ENCODE assay signal across 8 cellular contexts in the genomic region with DNA sequence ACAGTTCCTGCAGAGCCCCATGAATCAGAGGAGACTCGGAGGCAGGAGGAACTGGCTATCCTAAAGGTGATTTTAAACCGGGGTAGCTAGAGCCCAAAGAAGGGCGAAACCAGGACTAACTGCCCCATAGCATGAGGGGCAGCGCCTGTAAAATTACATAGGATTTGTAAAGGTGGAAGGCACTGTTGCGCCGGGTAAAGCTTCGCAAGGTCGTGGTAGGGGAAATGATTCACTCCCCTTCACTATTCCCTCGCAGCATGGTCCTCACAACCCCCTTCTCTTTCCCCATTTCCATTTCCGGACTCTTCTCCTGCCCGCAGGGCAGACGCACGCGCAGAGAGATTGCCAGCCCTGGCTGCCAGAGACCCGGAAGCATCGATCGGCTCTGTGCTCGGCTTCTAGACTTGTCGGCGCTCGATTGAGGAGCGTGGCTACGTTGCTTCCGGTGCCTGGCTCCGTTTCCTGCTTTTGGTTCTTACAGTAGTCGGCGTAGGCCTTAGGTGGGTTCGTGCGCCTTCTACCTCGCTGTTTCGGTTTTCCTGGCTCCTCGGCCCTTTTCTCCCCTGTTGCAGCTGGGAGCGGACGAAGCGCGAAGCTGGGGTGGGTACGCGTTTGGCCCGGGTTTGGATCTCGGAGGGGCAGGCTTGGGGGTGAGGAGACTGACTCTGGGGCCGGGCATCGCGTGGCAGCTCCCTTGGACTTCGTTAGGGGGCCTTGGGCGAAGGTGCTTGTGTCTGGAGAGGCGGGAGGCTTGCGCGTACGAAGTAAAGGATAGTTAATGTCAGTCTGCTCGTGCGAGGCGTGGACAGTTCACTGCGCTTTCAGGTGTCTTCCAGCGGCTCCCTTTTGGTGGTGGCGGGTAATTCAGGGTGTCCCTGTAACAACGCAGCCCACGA. TPM values are rescaled to one million over a fixed set of nuclear protein-coding genes. Genes with fewer than 3 reads are reported as not detected.
DNase-seq lines count a peak whose midpoint lies in the region; ATAC-seq, FAIRE-seq and TF ChIP-seq lines count a peak whose summit lies in the region.

Gene SNRPB2 (plus strand): TSS at position 462 of the 896 bp plus-strand sequence. CDS start 1,677 bp downstream, outside the sequence.

- FAIRE-seq in pancreas (lab: Jason Lieb, UNC), result peak; percentile 37

- H3K9ac ChIP-seq in SU-DHL-6 (ENCODE audit: low read length), result peak within 1 kb of the TSS; percentile 94

- peak within 1 kb of the TSS; percentile 87 for H3K4me2 ChIP-seq in SU-DHL-6 (ENCODE audit: low read depth, low read length, poor library complexity, severe bottlenecking)

- H3K9me3 ChIP-seq in SU-DHL-6 (ENCODE audit: insufficient read depth, low read length) (peaks cover 11% of the 10 kb centered on the region; the same call in 1 of the 2 replicates), pancreas (no peaks in the 10 kb centered on the region), tibial artery (no peaks in the 10 kb centered on the region)

- peak within 1 kb of the TSS; percentile 90 for H3K4me3 ChIP-seq in GM12864 (ENCODE audit: low read depth, low read length)
- peak within 1 kb of the TSS; percentile 99 for H3K4me3 ChIP-seq in SU-DHL-6 (ENCODE audit: insufficient read depth, low read length, poor library complexity, severe bottlenecking)
- peak within 1 kb of the TSS; percentile 37 to 95 (median 89) for H3K4me3 ChIP-seq in pancreas
- H3K4me3 ChIP-seq in tibial artery, result peak within 1 kb of the TSS; percentile 84 to 99

- no peaks in the 10 kb centered on the region for H3K27me3 ChIP-seq in SU-DHL-6 (ENCODE audit: low read length)
- peaks cover 0 to 25% (median 4%) of the 10 kb centered on the region in 4 donors for H3K27me3 ChIP-seq in pancreas
- H3K27me3 ChIP-seq in tibial artery, result peaks cover 0 to under 1% of the 10 kb centered on the region in 2 donors

- DNase-seq in GM12864 (ENCODE audit: low read depth) (peak; percentile 93), NCI-H128 (lab: John Stamatoyannopoulos, UW; ENCODE audit: unreplicated experiment) (peak; percentile 86), Right ventricle myocardium superior (peak; percentile 96), pancreas (peak; percentile 89 to 97 (median 92)), tibial artery (peak; percentile 92 to 95)
- peak; percentile 83 for DNase-seq in activated naive CD8-positive, alpha-beta T cell treated with anti-CD3 and anti-CD28 coated beads, Interleukin-2, amount 50 U/mL, for 16 hours (ENCODE audit: low read depth, low spot score)

- H3K9me2 ChIP-seq in SU-DHL-6 (replicated peaks; ENCODE audit: insufficient read depth, low read length), result no peaks in the 10 kb centered on the region

- H3F3A ChIP-seq in SU-DHL-6 (ENCODE audit: insufficient read depth), result no peaks in the 10 kb centered on the region

- H3K4me1 ChIP-seq in pancreas, result peaks cover 7 to 8% (median 8%) of the 10 kb centered on the region in 3 donors
- peaks cover 0 to 22% (median 11%) of the 10 kb centered on the region in 4 donors for H3K4me1 ChIP-seq in tibial artery

- H3K36me3 ChIP-seq in SU-DHL-6 (ENCODE audit: low read length), result peaks cover 23% of the 10 kb centered on the region
- H3K36me3 ChIP-seq in pancreas, result peaks cover 0 to 13% (median 6%) of the 10 kb centered on the region in 3 donors
- H3K36me3 ChIP-seq in tibial artery, result peaks cover 15 to 29% (median 16%) of the 10 kb centered on the region in 3 donors

- ATAC-seq in HG02678 (IDR thresholded peaks at IDR 0.05; ENCODE audit: unreplicated experiment) (peak; percentile 99), Right ventricle myocardium superior (ENCODE audit: poor library complexity) (peak; percentile 100), pancreas (peak; percentile 100)

- peak within 1 kb of the TSS; percentile 92 for H2AFZ ChIP-seq in SU-DHL-6 (ENCODE audit: low read depth, low read length, severe bottlenecking)

- TF ChIP-seq CTCF in GM12864 (IDR thresholded peaks at IDR 0.05; ENCODE audit: low read depth, low read length, missing control alignments) (no peak), SU-DHL-6 (IDR thresholded peaks at IDR 0.05; ENCODE audit: insufficient read depth, low read length, poor library complexity, severe bottlenecking) (no peak), pancreas (IDR thresholded peaks at IDR 0.05) (no peak), tibial artery (IDR thresholded peaks at IDR 0.05) (no peak)

- WGBS in pancreas, 2 donors, result 3% methylated on average over 56 to 57 of the region's 57 CpGs

- peaks cover 48% of the 10 kb centered on the region for H3K79me2 ChIP-seq in SU-DHL-6 (ENCODE audit: insufficient read depth, low read length)

- intact Hi-C loops in Right ventricle myocardium superior (cut with DNase I), result loop anchor here (5.0 kb wide), 1 partner anchor 158 kb away; the partner anchor contains the start of gene KIF16B
- intact Hi-C loops in pancreas (cut with DNase I), result no loop called here
- intact Hi-C loops in tibial artery (cut with DNase I; ENCODE audit: low total_unique reads), result loop anchor here (5.0 kb wide), 1 partner anchor 153 kb away; no protein-coding TSS in a partner anchor

- H4K20me1 ChIP-seq in SU-DHL-6 (ENCODE audit: low read depth, low read length), result no peaks in the 10 kb centered on the region

- H3K27ac ChIP-seq in SU-DHL-6 (ENCODE audit: low read depth, low read length) (peak within 1 kb of the TSS; percentile 51; the same call in 1 of the 2 replicates), pancreas (peak within 1 kb of the TSS; percentile 25 to 69 (median 52)), tibial artery (peak within 1 kb of the TSS; percentile 80 to 86)

RNA-seq across cellular contexts. Expression of gene SNRPB2, which starts in this region (rescaled TPM):
- total RNA-seq in Right ventricle myocardium superior (28.5 TPM), pancreas (10 to 100 TPM in 4 of 6 donors, 1 to 10 TPM in 2; 8.2 to 17.5 (median 14.1) TPM)
- polyA plus RNA-seq in pancreas, result 10 to 100 TPM; 15.3 to 26.9 TPM

Comparison
In these comparisons a context has a peak if more than half of its experiments do, and no peak if none do; other contexts are left out.
1. Peak in every context shown above with its lines: DNase-seq, ATAC-seq, H3K4me3 ChIP-seq and H3K27ac ChIP-seq.
2. intact Hi-C loops: an anchor here in Right ventricle myocardium superior (5.0 kb wide) and tibial artery (5.0 kb wide); none called in pancreas.